ENCODE assay signal across 8 cellular contexts in the genomic region with DNA sequence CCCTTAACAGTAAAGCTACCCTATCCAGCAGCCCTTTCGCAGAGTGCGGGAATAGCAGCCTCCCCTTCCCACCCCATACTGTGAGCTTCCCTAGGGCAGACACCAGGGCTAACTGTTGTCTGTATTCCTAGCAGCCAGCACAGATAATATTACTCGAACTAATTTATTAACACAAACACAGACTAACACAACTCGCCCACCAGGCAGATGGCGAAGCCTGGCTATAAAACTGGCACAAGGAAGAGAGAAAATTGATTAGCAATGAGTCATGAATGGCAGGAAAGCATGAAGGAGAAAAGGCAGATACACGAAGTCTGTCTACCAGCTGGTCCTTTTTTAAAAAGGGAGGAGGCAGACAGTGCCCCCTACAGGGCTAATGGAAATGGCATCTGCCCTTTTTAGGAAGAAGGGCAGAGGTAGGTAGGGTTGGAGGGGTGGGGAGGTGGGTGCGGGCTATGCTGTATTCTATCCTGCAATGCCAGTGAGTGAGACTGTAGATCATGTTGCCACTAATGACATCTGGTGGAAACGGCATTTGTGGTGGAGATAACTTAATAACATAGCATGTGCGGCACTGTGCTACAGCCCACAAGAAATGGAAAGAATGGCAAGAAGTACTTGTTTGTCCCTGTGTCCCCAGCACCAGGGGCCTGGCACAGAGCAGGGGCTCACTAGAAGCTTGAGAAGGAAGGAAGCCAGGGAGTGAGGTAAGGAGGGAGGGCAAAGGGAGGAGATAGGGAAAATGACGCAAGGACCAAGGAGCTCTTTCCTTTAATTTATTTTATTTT. TPM values are rescaled to one million over a fixed set of nuclear protein-coding genes. Genes with fewer than 3 reads are reported as not detected.
DNase-seq lines count a peak whose midpoint lies in the region; ATAC-seq and TF ChIP-seq lines count a peak whose summit lies in the region.

No MANE protein-coding gene starts in this region.

- DNase-seq in DMS 273 treated with DMSO at 0.1 percent for 48 hours (lab: John Stamatoyannopoulos, UW) (peak; percentile 100), KG1 (lab: John Stamatoyannopoulos, UW) (peak; percentile 16), SK-MEL-5 (ENCODE audit: low read depth, low spot score) (peak; percentile 83), head of caudate nucleus (peak in 40 of 42 donors; percentile 15 to 89 (median 67)), sigmoid colon (peak; percentile 79), GF-D8 (lab: John Stamatoyannopoulos, UW) (no peak)
- peak; percentile 57 for DNase-seq in activated naive CD4-positive, alpha-beta T cell treated with Interleukin-2 at 50 U/mL for 16 hours

- no peaks in the 10 kb centered on the region for H3K27me3 ChIP-seq in sigmoid colon

- no peak overlapping the region for H3K4me3 ChIP-seq in sigmoid colon

- H3K9me3 ChIP-seq in sigmoid colon: no peaks in the 10 kb centered on the region

- peak overlapping the region in 3 of 4 donors; percentile 64 to 94 (median 87) for H3K27ac ChIP-seq in sigmoid colon

- peak; percentile 51 to 77 (median 54) for TF ChIP-seq CTCF in sigmoid colon (IDR thresholded peaks at IDR 0.05)

- TF ChIP-seq POLR2A in sigmoid colon (IDR thresholded peaks at IDR 0.05): no peak

- in situ Hi-C loops in SK-MEL-5 (cut with HindIII; ENCODE audit: low pct_unique_long_range_greater_than_20kb, low sequenced_read_pairs): no loop called here

- 42 to 45% methylated on average over 10 of the region's 10 CpGs for WGBS in sigmoid colon, 2 donors

- TF ChIP-seq EP300 in sigmoid colon (IDR thresholded peaks at IDR 0.05): no peak

- ATAC-seq in HG02840 (IDR thresholded peaks at IDR 0.05; ENCODE audit: low FRiP score, unreplicated experiment): no peak

- H3K36me3 ChIP-seq in sigmoid colon: no peaks in the 10 kb centered on the region

- intact Hi-C loops in head of caudate nucleus (cut with DNase I) (no loop called here), sigmoid colon (cut with DNase I) (loop anchor here (1.0 to 10.0 kb wide), 2 partner anchors 99 to 254 kb away; partner anchors contain the start of gene NFYC)

- peaks cover 0 to 51% (median 37%) of the 10 kb centered on the region in 4 donors for H3K4me1 ChIP-seq in sigmoid colon

RNA-seq across cellular contexts. Expression of gene CTPS1, which starts 30.6 kb away (rescaled TPM):
- 19.2 and 23.0 TPM in 2 replicates for total RNA-seq in SK-MEL-5 (2014; rRNA removed; shearing (Covaris generic))
- polyA plus RNA-seq in SK-MEL-5 (2015; cell fraction: cytosol; rRNA removed): 39.8 and 50.5 TPM in 2 replicates
- 118 TPM in 2 replicates for polyA plus RNA-seq in SK-MEL-5 (2015; cell fraction: nucleus; rRNA removed)
- total RNA-seq in sigmoid colon: 10 to 100 TPM; 26.0 to 99.0 (median 58.0) TPM
- 10 to 100 TPM in 1 of 3 donors, 1 to 10 TPM in 2; 1.8 to 18.1 (median 5.1) TPM for polyA plus RNA-seq in sigmoid colon
